Comparison of ENCODE assay signal across 3 cellular contexts in genomic region chr15:46329876-46330275, GRCh38.
TF ChIP-seq lines count a peak whose summit lies in the region.

No MANE protein-coding gene starts in this region.

TF ChIP-seq in HepG2, 621 proteins besides CTCF, POLR2A, EP300 and RAD21:
- TF ChIP-seq CEBPB (IDR thresholded peaks at IDR 0.05; ENCODE audit: borderline replicate concordance, low read depth, low read length) (peak; percentile 46; the same call in 1 of the 2 replicates), ZNF260 (CRISPR knock-in tag; IDR thresholded peaks at IDR 0.05; ENCODE audit: borderline replicate concordance, low read depth) (no peak)

TF ChIP-seq in IMR-90, 13 proteins besides CTCF, POLR2A, EP300 and RAD21:
- TF ChIP-seq FOS (IDR thresholded peaks at IDR 0.05; ENCODE audit: low read depth, low read length) (no peak), CEBPB (IDR thresholded peaks at IDR 0.05; ENCODE audit: low read depth, low read length) (peak; percentile 74)

TF ChIP-seq in K562, 482 proteins besides CTCF, POLR2A, EP300 and RAD21:
- TF ChIP-seq CEBPG (CRISPR knock-in tag; IDR thresholded peaks at IDR 0.05) (no peak), CEBPG (tag; conservative IDR thresholded peaks at IDR 0.05 in 1 of 2, IDR thresholded peaks at IDR 0.05 in 1 of 2) (peak in 1 of 2 experiments; percentile 38; a peak in 2 of 4 replicates), CEBPB (tag; IDR thresholded peaks at IDR 0.05) (peak; percentile 50), RNF219 (CRISPR knock-in tag; IDR thresholded peaks at IDR 0.05) (no peak), MXD1 (CRISPR knock-in tag; IDR thresholded peaks at IDR 0.05; ENCODE audit: borderline replicate concordance, poor library complexity, severe bottlenecking) (no peak), TGIF2 (CRISPR knock-in tag; IDR thresholded peaks at IDR 0.05) (no peak), XRCC3 (IDR thresholded peaks at IDR 0.05) (no peak)
